In the genomic region with DNA sequence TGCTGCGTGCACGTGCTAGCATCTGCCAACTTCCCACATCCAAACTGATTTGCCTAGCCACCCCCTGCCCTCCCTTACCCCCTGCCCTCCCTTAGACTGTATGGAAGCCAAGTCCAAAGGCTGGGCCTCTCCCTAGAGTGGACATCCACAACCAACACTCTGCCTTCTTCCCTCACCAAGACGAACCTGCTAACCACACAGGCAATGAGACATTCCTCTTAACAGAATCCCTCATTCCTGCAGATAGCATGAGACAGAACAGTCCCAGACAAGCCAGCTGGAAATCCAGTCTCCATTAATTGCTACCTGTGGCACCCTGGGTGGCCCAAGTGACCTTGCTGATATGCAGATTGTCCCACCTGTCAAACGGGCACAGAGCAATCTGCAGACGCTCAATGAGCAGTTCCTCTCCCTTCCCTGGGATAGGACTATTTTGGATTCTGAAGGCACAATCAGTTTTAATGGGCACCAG, we compare ENCODE assay signal across 18 cellular contexts.
"Had no signal": no experiment of that assay in that cellular context is flagged by ENCODE, and none has a peak within 500 bp of the region (broad histone marks: within the 10 kb centered on the region; RNA-seq: fewer than 3 reads in every experiment).

No MANE protein-coding gene starts in this region.

- H3K4me1 Mint-ChIP-seq: activated CD4-positive, alpha-beta memory T cell treated with anti-CD3 and anti-CD28 coated beads, Interleukin-2, amount 10 ng/mL, durations not matched to agents 7 days and 5 days; activated CD4-positive, alpha-beta T cell treated with anti-CD3 and anti-CD28 coated beads for 36 hours; activated naive CD8-positive, alpha-beta T cell treated with anti-CD3 and anti-CD28 coated beads for 36 hours; stimulated activated effector memory CD8-positive, alpha-beta T cell treated with anti-CD3 and anti-CD28 coated beads, Interleukin-12 subunit alpha, Interleukin-12 subunit beta, amount 100 ng/mL, for 72 hours; T-cell had no signal

- H3K4me3 Mint-ChIP-seq: activated CD4-positive, alpha-beta memory T cell treated with anti-CD3 and anti-CD28 coated beads, Interleukin-2, amount 10 ng/mL, durations not matched to agents 7 days and 5 days; activated CD4-positive, alpha-beta T cell treated with anti-CD3 and anti-CD28 coated beads for 36 hours; activated naive CD8-positive, alpha-beta T cell treated with anti-CD3 and anti-CD28 coated beads for 36 hours; activated T-cell treated with anti-CD3 and anti-CD28 coated beads, Interleukin-2, amount 50 U/mL, for 72 hours; effector memory CD8-positive, alpha-beta T cell; stimulated activated effector memory CD8-positive, alpha-beta T cell treated with anti-CD3 and anti-CD28 coated beads, Interleukin-12 subunit alpha, Interleukin-12 subunit beta, amount 100 ng/mL, for 72 hours; T-cell had no signal

- H3K27me3 Mint-ChIP-seq: activated CD4-positive, alpha-beta memory T cell treated with anti-CD3 and anti-CD28 coated beads, Interleukin-2, amount 10 ng/mL, durations not matched to agents 7 days and 5 days; activated naive CD8-positive, alpha-beta T cell treated with anti-CD3 and anti-CD28 coated beads for 36 hours; effector memory CD8-positive, alpha-beta T cell had no signal

- H3K36me3 ChIP-seq: cardiac muscle cell, neutrophil had no signal

- H3K9me3 Mint-ChIP-seq: activated T-cell treated with anti-CD3 and anti-CD28 coated beads, Interleukin-2, amount 50 U/mL, for 72 hours; stimulated activated effector memory CD8-positive, alpha-beta T cell treated with anti-CD3 and anti-CD28 coated beads, Interleukin-12 subunit alpha, Interleukin-12 subunit beta, amount 100 ng/mL, for 72 hours had no signal

- H3K36me3 Mint-ChIP-seq: activated naive CD8-positive, alpha-beta T cell treated with anti-CD3 and anti-CD28 coated beads for 36 hours; stimulated activated effector memory CD8-positive, alpha-beta T cell treated with anti-CD3 and anti-CD28 coated beads, Interleukin-12 subunit alpha, Interleukin-12 subunit beta, amount 100 ng/mL, for 72 hours; T-cell had no signal

- H3K27me3 ChIP-seq: cardiac muscle cell, hepatocyte, neutrophil had no signal

- FAIRE-seq: kidney, small intestine had no signal

- H3K79me2 ChIP-seq: hepatocyte had no signal

- H3K4me3 ChIP-seq: cardiac muscle cell, hepatocyte had no signal

- DNase-seq: activated CD4-positive, alpha-beta memory T cell treated with anti-CD3 and anti-CD28 coated beads, Interleukin-2, amount 10 ng/mL, durations not matched to agents 7 days and 5 days; activated CD4-positive, alpha-beta T cell treated with anti-CD3 and anti-CD28 coated beads for 36 hours; activated CD8-positive, alpha-beta memory T cell treated with anti-CD3 and anti-CD28 coated beads, Interleukin-2, amount 50 U/mL, for 4 hours; activated gamma-delta T cell treated with Interleukin-2 at 50 U/mL for 16 hours; activated naive CD8-positive, alpha-beta T cell treated with anti-CD3 and anti-CD28 coated beads for 36 hours; activated T-cell treated with anti-CD3 and anti-CD28 coated beads, Interleukin-2, amount 50 U/mL, for 72 hours; aorta; cortex of kidney; effector memory CD8-positive, alpha-beta T cell; kidney; small intestine; T-cell; T1000; trophoblast cell had no signal

- H3K9me3 ChIP-seq: neutrophil had no signal

- H3K27ac Mint-ChIP-seq: activated CD4-positive, alpha-beta memory T cell treated with anti-CD3 and anti-CD28 coated beads, Interleukin-2, amount 10 ng/mL, durations not matched to agents 7 days and 5 days; activated CD4-positive, alpha-beta T cell treated with anti-CD3 and anti-CD28 coated beads for 36 hours; activated naive CD8-positive, alpha-beta T cell treated with anti-CD3 and anti-CD28 coated beads for 36 hours; activated T-cell treated with anti-CD3 and anti-CD28 coated beads, Interleukin-2, amount 50 U/mL, for 72 hours; effector memory CD8-positive, alpha-beta T cell; stimulated activated effector memory CD8-positive, alpha-beta T cell treated with anti-CD3 and anti-CD28 coated beads, Interleukin-12 subunit alpha, Interleukin-12 subunit beta, amount 100 ng/mL, for 72 hours; T-cell had no signal

- ATAC-seq: activated CD4-positive, alpha-beta T cell treated with anti-CD3 and anti-CD28 coated beads for 36 hours; activated T-cell treated with anti-CD3 and anti-CD28 coated beads, Interleukin-2, amount 50 U/mL, for 72 hours; effector memory CD8-positive, alpha-beta T cell; stimulated activated effector memory CD8-positive, alpha-beta T cell treated with anti-CD3 and anti-CD28 coated beads, Interleukin-12 subunit alpha, Interleukin-12 subunit beta, amount 100 ng/mL, for 72 hours; T-cell had no signal

- H3K27ac ChIP-seq: cardiac muscle cell, hepatocyte, neutrophil had no signal
